ENCODE assay signal across 15 cellular contexts in the genomic region with DNA sequence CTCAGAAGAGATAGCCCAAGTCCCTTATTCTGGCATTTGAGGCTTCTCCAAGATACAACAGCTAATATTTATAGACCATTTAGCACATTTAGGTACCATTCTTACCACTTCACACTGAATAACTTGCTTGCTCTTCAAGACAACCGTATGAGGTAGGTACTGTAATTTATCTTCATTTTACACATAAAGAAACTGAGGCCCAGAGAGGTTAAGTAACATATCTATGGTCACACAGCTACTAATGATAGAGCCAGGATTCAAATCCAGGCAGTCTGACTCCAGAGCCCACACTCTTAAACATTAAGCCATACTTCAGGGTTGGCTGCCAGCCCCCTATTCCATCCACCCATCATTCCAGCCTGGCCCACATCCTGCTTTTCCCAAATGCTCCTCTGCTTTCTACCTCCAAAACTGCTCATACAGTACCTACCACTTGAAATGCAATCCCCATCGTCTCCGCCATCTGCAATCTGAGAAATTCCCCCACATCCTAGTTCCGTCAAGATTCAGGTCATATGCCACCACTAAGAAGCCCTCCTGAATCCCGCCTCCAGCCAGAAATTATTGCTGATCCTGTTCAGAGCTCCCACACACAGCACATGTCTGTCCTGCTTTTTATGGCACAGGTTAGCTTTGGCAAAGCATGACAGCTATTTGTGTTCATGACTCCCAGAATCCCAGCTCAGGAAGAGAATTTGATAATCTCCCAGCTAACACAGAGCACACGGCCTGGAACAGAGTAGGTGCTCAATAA. TPM values are rescaled to one million over a fixed set of nuclear protein-coding genes. Genes with fewer than 3 reads are reported as not detected.
DNase-seq lines count a peak whose midpoint lies in the region; ATAC-seq, FAIRE-seq and TF ChIP-seq lines count a peak whose summit lies in the region.
"Had no signal": no experiment of that assay in that cellular context is flagged by ENCODE, and none has a peak within 500 bp of the region (broad histone marks: within the 10 kb centered on the region; RNA-seq: fewer than 3 reads in every experiment).

No MANE protein-coding gene starts in this region.

- H3K36me3 ChIP-seq in Panc1 (ENCODE audit: control insufficient read depth, insufficient read depth, low read length) = no peaks in the 10 kb centered on the region
- peaks cover 0 to 7% (median 0%) of the 10 kb centered on the region in 9 donors for H3K36me3 ChIP-seq in heart right ventricle
- no peaks in the 10 kb centered on the region for H3K36me3 ChIP-seq in mucosa of descending colon (ENCODE audit: low read depth)
- H3K36me3 ChIP-seq: HAP-1 had no signal

- H3K27ac Mint-ChIP-seq in central memory CD8-positive, alpha-beta T cell (ENCODE audit: low read depth) = peak overlapping the region; percentile 41
- H3K27ac Mint-ChIP-seq: CD4-positive, alpha-beta T cell had no signal

- H3K4me1 ChIP-seq in A549 (peaks cover 25% of the 10 kb centered on the region), Panc1 (ENCODE audit: control insufficient read depth, insufficient read depth, low read length) (no peaks in the 10 kb centered on the region), heart right ventricle (peaks cover 0 to 10% (median 0%) of the 10 kb centered on the region in 9 donors), mucosa of descending colon (ENCODE audit: low read depth) (no peaks in the 10 kb centered on the region)
- H3K4me1 ChIP-seq: HAP-1 had no signal

- H3K27ac ChIP-seq in A549 (0 out of 6 replicates have a peak overlapping the region, but pooled peaks of 1 of the 2 experiments have one; percentile 31), Panc1 (ENCODE audit: low read length) (no peak overlapping the region), heart right ventricle (no peak overlapping the region)
- H3K27ac ChIP-seq: C4-2B had no signal

- TSS peak; percentile 50 for BruUV-seq in Panc1 (replicated peaks; lab: Mats Ljungman, UMichigan)

- no peak for TF ChIP-seq EP300 in A549 (IDR thresholded peaks at IDR 0.05)

- WGBS in A549 (ENCODE audit: missing lambda C conversion rate) = 95% methylated on average over 6 of the region's 6 CpGs
- WGBS in heart right ventricle, 2 donors = 91% methylated on average over 6 of the region's 6 CpGs

- POLR2A ChIA-PET in A549 (lab: Yijun Ruan, JAX) (no interaction called here), Panc1 (lab: Charles Lee) (no interaction called here)

- no peak for TF ChIP-seq RAD21 in A549 (conservative IDR thresholded peaks at IDR 0.05 in 1 of 2, IDR thresholded peaks at IDR 0.05 in 1 of 2)

- H3K4me3 Mint-ChIP-seq in central memory CD8-positive, alpha-beta T cell = no peak overlapping the region
- no peak overlapping the region for H3K4me3 Mint-ChIP-seq in activated T-cell treated with anti-CD3 and anti-CD28 coated beads, Interleukin-2, amount 50 U/mL, for 4 hours
- H3K4me3 Mint-ChIP-seq: CD4-positive, alpha-beta T cell had no signal

- no peak for ATAC-seq in A549
- no peak for ATAC-seq in Panc1
- no peak for ATAC-seq in central memory CD8-positive, alpha-beta T cell (replicated peaks; ENCODE audit: extremely low read depth, poor library complexity, severe bottlenecking)
- no peak for ATAC-seq in activated T-cell treated with anti-CD3 and anti-CD28 coated beads, Interleukin-2, amount 50 U/mL, for 4 hours
- ATAC-seq in heart right ventricle = no peak
- ATAC-seq in GM21515 (IDR thresholded peaks at IDR 0.05; ENCODE audit: unreplicated experiment) = no peak
- no peak for ATAC-seq in mucosa of descending colon

- TF ChIP-seq CTCF in A549 (IDR thresholded peaks at IDR 0.05) (no peak), Panc1 (IDR thresholded peaks at IDR 0.05) (no peak), heart right ventricle (IDR thresholded peaks at IDR 0.05) (no peak), mucosa of descending colon (IDR thresholded peaks at IDR 0.05) (no peak)

- intact Hi-C loops in Panc1 (cut with micrococcal nuclease; ENCODE audit: unreplicated experiment) (no loop called here), heart right ventricle (cut with DNase I) (no loop called here), mucosa of descending colon (cut with DNase I, micrococcal nuclease) (no loop called here)

- no peaks in the 10 kb centered on the region for H3K9me3 ChIP-seq in A549
- no peaks in the 10 kb centered on the region for H3K9me3 ChIP-seq in Panc1 (ENCODE audit: control insufficient read depth, insufficient read depth, low read depth, low read length)
- no peaks in the 10 kb centered on the region for H3K9me3 ChIP-seq in heart right ventricle
- no peaks in the 10 kb centered on the region for H3K9me3 ChIP-seq in mucosa of descending colon
- H3K9me3 ChIP-seq: HAP-1 had no signal

- H3K9me3 Mint-ChIP-seq in central memory CD8-positive, alpha-beta T cell = no peaks in the 10 kb centered on the region
- H3K9me3 Mint-ChIP-seq in activated T-cell treated with anti-CD3 and anti-CD28 coated beads, Interleukin-2, amount 50 U/mL, for 4 hours = no peaks in the 10 kb centered on the region
- H3K9me3 Mint-ChIP-seq: CD4-positive, alpha-beta T cell had no signal

- H3K27me3 Mint-ChIP-seq in central memory CD8-positive, alpha-beta T cell = no peaks in the 10 kb centered on the region
- no peaks in the 10 kb centered on the region for H3K27me3 Mint-ChIP-seq in activated T-cell treated with anti-CD3 and anti-CD28 coated beads, Interleukin-2, amount 50 U/mL, for 4 hours (ENCODE audit: low read depth)
- H3K27me3 Mint-ChIP-seq: CD4-positive, alpha-beta T cell had no signal

- no peak for TF ChIP-seq POLR2A in A549 (IDR thresholded peaks at IDR 0.05; ENCODE audit: low read length)

- H3K4me3 ChIP-seq in A549 (no peak overlapping the region), Panc1 (ENCODE audit: low read depth in 2 of 2, low read length in 2 of 2) (no peak overlapping the region), heart right ventricle (no peak overlapping the region), mucosa of descending colon (no peak overlapping the region)
- H3K4me3 ChIP-seq: HAP-1 had no signal

- peak; percentile 88 for FAIRE-seq in A549 (lab: Jason Lieb, UNC)

- H3K36me3 Mint-ChIP-seq in central memory CD8-positive, alpha-beta T cell (ENCODE audit: insufficient read depth) = peaks cover 3% of the 10 kb centered on the region
- H3K36me3 Mint-ChIP-seq in activated T-cell treated with anti-CD3 and anti-CD28 coated beads, Interleukin-2, amount 50 U/mL, for 4 hours (ENCODE audit: insufficient read depth) = no peaks in the 10 kb centered on the region

- H3K27me3 ChIP-seq in Panc1 (ENCODE audit: control insufficient read depth, insufficient read depth, low read length) (no peaks in the 10 kb centered on the region), heart right ventricle (peaks cover 0 to 63% (median 0%) of the 10 kb centered on the region in 7 donors)

- peaks cover 15% of the 10 kb centered on the region for H3K4me1 Mint-ChIP-seq in central memory CD8-positive, alpha-beta T cell
- H3K4me1 Mint-ChIP-seq in activated T-cell treated with anti-CD3 and anti-CD28 coated beads, Interleukin-2, amount 50 U/mL, for 4 hours (ENCODE audit: low read depth) = peaks cover 13% of the 10 kb centered on the region

- DNase-seq in A549 (ENCODE audit: low read depth in 1 of 2, low spot score in 1 of 2) = no peak
- no peak for DNase-seq in Panc1 (ENCODE audit: low read depth, low spot score)
- no peak for DNase-seq in central memory CD8-positive, alpha-beta T cell (ENCODE audit: low spot score in 2 of 2)
- DNase-seq in islet precursor cell = peak; percentile 10
- no peak for DNase-seq in activated T-cell treated with anti-CD3 and anti-CD28 coated beads, Interleukin-2, amount 50 U/mL, for 4 hours
- no peak for DNase-seq in heart right ventricle
- no peak for DNase-seq in mucosa of descending colon
- DNase-seq: ACHN; CD4-positive, alpha-beta T cell; DMS153; DMS79; GF-D8 had no signal

- CTCF ChIA-PET in A549 (lab: Yijun Ruan, JAX) = interaction anchor here (0.5 to 1.6 kb wide), 5 partner anchors 14 to 365 kb away, joined by 3 read pairs; no protein-coding TSS in a partner anchor
- CTCF ChIA-PET in Panc1 (lab: Charles Lee) = no interaction called here

- in situ Hi-C loops in Panc1 (cut with HindIII; ENCODE audit: low pct_unique_long_range_greater_than_20kb, low sequenced_read_pairs) = no loop called here

- H3K4me2 ChIP-seq in A549 = no peak overlapping the region

TF ChIP-seq in A549, 52 proteins besides CTCF, POLR2A, EP300 and RAD21 (continues in another document):
- no peak for TF ChIP-seq RNF2 (IDR thresholded peaks at IDR 0.05; ENCODE audit: borderline replicate concordance, low read depth)
- TF ChIP-seq ESRRA (IDR thresholded peaks at IDR 0.05; ENCODE audit: borderline replicate concordance, low read length) = no peak
- no peak for TF ChIP-seq EHF (CRISPR knock-in tag; IDR thresholded peaks at IDR 0.05)
- TF ChIP-seq CEBPB (IDR thresholded peaks at IDR 0.05) = no peak
- TF ChIP-seq CHD4 (IDR thresholded peaks at IDR 0.05; ENCODE audit: borderline replicate concordance) = no peak
- no peak for TF ChIP-seq EHMT2 (IDR thresholded peaks at IDR 0.05; ENCODE audit: low read depth)

RNA-seq across cellular contexts. Expression of gene IQSEC2, which starts 23.5 kb away (rescaled TPM):
- polyA plus RNA-seq in A549 (2011; rRNA removed) = 28.3 and 45.3 TPM in 2 replicates
- 30.6 and 35.6 TPM in 2 replicates for polyA plus RNA-seq in A549 (2012; cell fraction: cytosol; rRNA removed)
- 22.9 and 25.9 TPM in 2 replicates for polyA plus RNA-seq in A549 (2012; cell fraction: nucleus; rRNA removed)
- 31.9 to 41.4 TPM (median 37.6 TPM) in 3 replicates for polyA plus RNA-seq in A549 (2017; fragmentation: RNase III; extraction: RNeasy Plus Mini Kit Qiagen cat#74134 plus additional on column Dnase treatment)
- 37.6 and 40.7 TPM in 2 replicates for polyA minus RNA-seq in A549 (2011; rRNA and poly(A)+ RNA removed)
- 38.8 TPM for total RNA-seq in Panc1 (2021; ENCODE audit: unreplicated experiment)
- 50.7 TPM for polyA plus RNA-seq in Panc1 (2012; ENCODE audit: insufficient read length)
- 1 to 10 TPM in 1 of 3 donors, under 1 TPM in 2; 0.43 to 1.2 (median 0.46) TPM for total RNA-seq in activated T-cell treated with anti-CD3 and anti-CD28 coated beads, Interleukin-2, amount 50 U/mL, for 4 hours
- total RNA-seq in heart right ventricle = 10 to 100 TPM in 6 of 10 donors, 1 to 10 TPM in 4; 8.6 to 13.3 (median 10.7) TPM
- 10 to 100 TPM in 1 of 2 donors, 1 to 10 TPM in 1; 7.9 to 19.4 TPM for polyA plus RNA-seq in heart right ventricle
- total RNA-seq in mucosa of descending colon = 10 to 100 TPM; 28.0 to 39.3 (median 30.9) TPM

RNA-seq across cellular contexts. Expression of gene KDM5C, which starts 32.8 kb away (rescaled TPM):
- polyA plus RNA-seq in A549 (2011; rRNA removed) (66.8 and 82.0 TPM in 2 replicates), A549 (2017; fragmentation: RNase III; extraction: RNeasy Plus Mini Kit Qiagen cat#74134 plus additional on column Dnase treatment) (43.9 to 48.9 TPM (median 46.5 TPM) in 3 replicates), heart right ventricle (10 to 100 TPM; 16.4 to 26.0 TPM)
- polyA plus RNA-seq in A549 (2012; cell fraction: cytosol; rRNA removed) = 39.3 and 51.0 TPM in 2 replicates
- polyA plus RNA-seq in A549 (2012; cell fraction: nucleus; rRNA removed) = 109 and 122 TPM in 2 replicates
- 145 and 151 TPM in 2 replicates for polyA minus RNA-seq in A549 (2011; rRNA and poly(A)+ RNA removed)
- total RNA-seq in Panc1 (2021; ENCODE audit: unreplicated experiment) (104 TPM), heart right ventricle (10 to 100 TPM; 26.0 to 56.1 (median 34.5) TPM), mucosa of descending colon (100 to 1,000 TPM in 1 of 3 donors, 10 to 100 TPM in 2; 74.5 to 109 (median 80.2) TPM)
- 71.8 TPM for polyA plus RNA-seq in Panc1 (2012; ENCODE audit: insufficient read length)
- total RNA-seq in activated T-cell treated with anti-CD3 and anti-CD28 coated beads, Interleukin-2, amount 50 U/mL, for 4 hours = 100 to 1,000 TPM in 2 of 3 donors, 10 to 100 TPM in 1; 91.7 to 149 (median 115) TPM

Comparison
In these comparisons a context has a peak if more than half of its experiments do, and no peak if none do; other contexts are left out.
1. RNA of gene IQSEC2, which starts 23.5 kb away (total RNA-seq): 38.8 TPM in Panc1 (single experiment), 28.0 to 39.3 TPM in mucosa of descending colon and 8.6 to 13.3 TPM in heart right ventricle; 0.43 to 1.2 TPM in activated T-cell treated with anti-CD3 and anti-CD28 coated beads, Interleukin-2, amount 50 U/mL, for 4 hours; every median in the first group is over 4 times any median in the second.